Comparison of ENCODE assay signal across 8 cellular contexts in genomic region chr11:11230802-11231562, GRCh38.
DNase-seq lines count a peak whose midpoint lies in the region; ATAC-seq and TF ChIP-seq lines count a peak whose summit lies in the region.

No MANE protein-coding gene starts in this region.

- H3K27me3 Mint-ChIP-seq in activated T-helper 1 cell treated with anti-CD3 and anti-CD28 coated beads, Interleukin-12 subunit alpha, Interleukin-12 subunit beta, Interleukin-2, Interleukin-4 antibody, amounts not matched to agents 30 ng/mL and 10 ng/mL and 1 ng/mL, durations not matched to agents 14 hours and 24 hours and 36 hours (ENCODE audit: insufficient read depth): no peaks in the 10 kb centered on the region

- no peak overlapping the region for H3K27ac Mint-ChIP-seq in activated T-helper 1 cell treated with anti-CD3 and anti-CD28 coated beads, Interleukin-12 subunit alpha, Interleukin-12 subunit beta, Interleukin-2, Interleukin-4 antibody, amounts not matched to agents 30 ng/mL and 10 ng/mL and 1 ng/mL, durations not matched to agents 14 hours and 24 hours and 36 hours

- no peak overlapping the region for H3K9ac ChIP-seq in DND-41 (ENCODE audit: low read depth, low read length)

- H3K4me1 ChIP-seq in DND-41 (ENCODE audit: insufficient read depth, low read length): no peaks in the 10 kb centered on the region
- H3K4me1 ChIP-seq in lower lobe of right lung: no peaks in the 10 kb centered on the region

- no peak overlapping the region for H3K4me3 Mint-ChIP-seq in activated T-helper 1 cell treated with anti-CD3 and anti-CD28 coated beads, Interleukin-12 subunit alpha, Interleukin-12 subunit beta, Interleukin-2, Interleukin-4 antibody, amounts not matched to agents 30 ng/mL and 10 ng/mL and 1 ng/mL, durations not matched to agents 14 hours and 24 hours and 36 hours

- no peaks in the 10 kb centered on the region for H3K79me2 ChIP-seq in DND-41 (ENCODE audit: insufficient read depth, low read length)

- H4K20me1 ChIP-seq in DND-41 (ENCODE audit: insufficient read depth, low read length): no peaks in the 10 kb centered on the region

- H3K9me3 ChIP-seq in DND-41 (ENCODE audit: insufficient read depth, low read length, severe bottlenecking): no peaks in the 10 kb centered on the region
- no peaks in the 10 kb centered on the region for H3K9me3 ChIP-seq in lower lobe of right lung

- H2AFZ ChIP-seq in DND-41 (ENCODE audit: low read depth, low read length): no peak overlapping the region

- DNase-seq in DND-41: peak; percentile 18
- peak; percentile 85 for DNase-seq in H7
- DNase-seq in activated CD4-positive, alpha-beta T cell treated with anti-CD3 and anti-CD28 coated beads, Interleukin-2, amount 50 U/mL, for 1 hour: peak; percentile 17
- no peak for DNase-seq in lower lobe of right lung
- no peak for DNase-seq in activated T-helper 1 cell treated with anti-CD3 and anti-CD28 coated beads, Interleukin-12 subunit alpha, Interleukin-12 subunit beta, Interleukin-2, Interleukin-4 antibody, amounts not matched to agents 30 ng/mL and 10 ng/mL and 1 ng/mL, durations not matched to agents 14 hours and 24 hours and 36 hours (ENCODE audit: low spot score)
- no peak for DNase-seq in LoVo (ENCODE audit: low spot score)

- H3K36me3 Mint-ChIP-seq in activated T-helper 1 cell treated with anti-CD3 and anti-CD28 coated beads, Interleukin-12 subunit alpha, Interleukin-12 subunit beta, Interleukin-2, Interleukin-4 antibody, amounts not matched to agents 30 ng/mL and 10 ng/mL and 1 ng/mL, durations not matched to agents 14 hours and 24 hours and 36 hours (ENCODE audit: low read depth): no peaks in the 10 kb centered on the region

- no peaks in the 10 kb centered on the region for H3K9me3 Mint-ChIP-seq in activated T-helper 1 cell treated with anti-CD3 and anti-CD28 coated beads, Interleukin-12 subunit alpha, Interleukin-12 subunit beta, Interleukin-2, Interleukin-4 antibody, amounts not matched to agents 30 ng/mL and 10 ng/mL and 1 ng/mL, durations not matched to agents 14 hours and 24 hours and 36 hours

- peak; percentile 53; the same call in 1 of the 3 replicates for ATAC-seq in DND-41 (ENCODE audit: insufficient read depth, low read depth)
- ATAC-seq in lower lobe of right lung: peak; percentile 33 to 53
- ATAC-seq in HG03045 (IDR thresholded peaks at IDR 0.05; ENCODE audit: unreplicated experiment): no peak
- no peak for ATAC-seq in HG02759 (IDR thresholded peaks at IDR 0.05; ENCODE audit: unreplicated experiment)

- H3K27me3 ChIP-seq in DND-41 (ENCODE audit: insufficient read depth, low read length, poor library complexity) (peaks cover 13% of the 10 kb centered on the region), H7 (ENCODE audit: control insufficient read depth, insufficient read depth, low read length) (no peaks in the 10 kb centered on the region; the same call in 1 of the 2 replicates), lower lobe of right lung (ENCODE audit: low read depth) (no peaks in the 10 kb centered on the region)

- intact Hi-C loops in lower lobe of right lung (cut with DNase I): no loop called here
- intact Hi-C loops in activated T-helper 1 cell treated with anti-CD3 and anti-CD28 coated beads, Interleukin-12 subunit alpha, Interleukin-12 subunit beta, Interleukin-2, Interleukin-4 antibody, amounts not matched to agents 30 ng/mL and 10 ng/mL and 1 ng/mL, durations not matched to agents 14 hours and 24 hours and 36 hours (cut with micrococcal nuclease): no loop called here

- H3K4me3 ChIP-seq in DND-41 (ENCODE audit: low read depth in 1 of 2, low read length in 2 of 2) (no peak overlapping the region), H7 (ENCODE audit: insufficient read depth, low read depth, low read length) (no peak overlapping the region), lower lobe of right lung (no peak overlapping the region)

- H3K27ac ChIP-seq in DND-41 (ENCODE audit: low read length): no peak overlapping the region
- no peak overlapping the region for H3K27ac ChIP-seq in lower lobe of right lung

- H3K4me1 Mint-ChIP-seq in activated T-helper 1 cell treated with anti-CD3 and anti-CD28 coated beads, Interleukin-12 subunit alpha, Interleukin-12 subunit beta, Interleukin-2, Interleukin-4 antibody, amounts not matched to agents 30 ng/mL and 10 ng/mL and 1 ng/mL, durations not matched to agents 14 hours and 24 hours and 36 hours (ENCODE audit: low read depth): no peaks in the 10 kb centered on the region

- peak; percentile 55 for TF ChIP-seq CTCF in DND-41 (IDR thresholded peaks at IDR 0.05; ENCODE audit: borderline replicate concordance, extremely low read depth, low read length, poor library complexity, severe bottlenecking)
- peak; percentile 34 for TF ChIP-seq CTCF in lower lobe of right lung (IDR thresholded peaks at IDR 0.05)

- no peak overlapping the region for H3K4me2 ChIP-seq in DND-41 (ENCODE audit: insufficient read depth, low read length)

- H3K36me3 ChIP-seq in DND-41 (ENCODE audit: insufficient read depth, low read length) (no peaks in the 10 kb centered on the region), H7 (replicated peaks; ENCODE audit: control insufficient read depth, insufficient read depth, low read length) (no peaks in the 10 kb centered on the region), lower lobe of right lung (no peaks in the 10 kb centered on the region)

Comparison
In these comparisons a context has a peak if more than half of its experiments do, and no peak if none do; other contexts are left out.
1. ATAC-seq: peak in DND-41 (single experiment) and lower lobe of right lung (2 of 2); none in HG03045 (single experiment) and HG02759 (single experiment).
2. DNase-seq: peak in DND-41 (single experiment), H7 (single experiment) and activated CD4-positive, alpha-beta T cell treated with anti-CD3 and anti-CD28 coated beads, Interleukin-2, amount 50 U/mL, for 1 hour (single experiment); none in lower lobe of right lung (single experiment), activated T-helper 1 cell treated with anti-CD3 and anti-CD28 coated beads, Interleukin-12 subunit alpha, Interleukin-12 subunit beta, Interleukin-2, Interleukin-4 antibody, amounts not matched to agents 30 ng/mL and 10 ng/mL and 1 ng/mL, durations not matched to agents 14 hours and 24 hours and 36 hours (single experiment) and LoVo (single experiment).